1 cellular context compared by ENCODE assay signal in the genomic region with DNA sequence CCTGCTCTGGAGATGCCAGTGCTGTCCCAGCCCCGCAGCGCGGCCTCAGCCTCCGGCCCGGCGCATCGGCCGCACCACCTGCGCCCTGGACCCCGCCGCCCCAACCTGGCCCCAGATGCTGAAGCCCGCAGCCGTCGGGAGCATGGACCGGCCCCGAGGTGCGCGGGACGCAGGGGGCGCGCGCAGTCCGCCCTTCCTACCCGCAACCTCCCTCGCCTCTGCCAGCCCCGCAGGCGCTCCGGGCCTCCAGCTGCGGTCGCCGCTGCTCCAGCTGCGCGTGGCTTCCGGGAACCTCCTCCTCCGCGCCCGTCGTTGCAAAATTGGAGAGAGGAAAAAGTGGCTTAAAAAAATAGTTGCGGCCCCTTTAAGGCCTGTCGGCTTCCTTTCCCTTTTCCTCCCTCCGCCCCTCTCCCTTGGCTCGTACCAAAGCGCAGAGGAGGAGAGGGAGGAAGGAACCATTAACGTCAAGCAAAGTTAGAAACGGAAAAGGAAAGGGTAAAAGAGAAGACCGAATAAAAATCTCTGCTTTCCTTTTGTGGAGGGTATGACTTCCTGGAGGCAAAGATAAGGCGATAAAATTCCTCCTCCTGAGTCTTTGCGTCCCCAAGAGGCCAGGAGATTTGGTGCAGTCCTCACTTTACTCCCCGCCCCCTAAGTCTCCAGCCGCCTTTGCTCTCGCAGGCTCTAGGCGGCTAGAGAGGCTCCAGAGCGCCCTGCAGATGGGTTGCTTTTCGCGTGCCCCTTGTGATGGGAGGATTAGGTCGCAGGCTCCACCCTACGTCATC.
A peak's percentile ranks its signal among the peaks of the same experiment; 100 is the strongest.
TF ChIP-seq lines count a peak whose summit lies in the region.

A gene with protein sequence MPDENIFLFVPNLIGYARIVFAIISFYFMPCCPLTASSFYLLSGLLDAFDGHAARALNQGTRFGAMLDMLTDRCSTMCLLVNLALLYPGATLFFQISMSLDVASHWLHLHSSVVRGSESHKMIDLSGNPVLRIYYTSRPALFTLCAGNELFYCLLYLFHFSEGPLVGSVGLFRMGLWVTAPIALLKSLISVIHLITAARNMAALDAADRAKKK (minus strand): TSS at position 343 of the 785 bp plus-strand sequence. CDS start 369 bp downstream, outside the sequence.

TF ChIP-seq in liver, 16 proteins besides CTCF, POLR2A, EP300 and RAD21 (continued from another document):
- TF ChIP-seq, protein P1, sequence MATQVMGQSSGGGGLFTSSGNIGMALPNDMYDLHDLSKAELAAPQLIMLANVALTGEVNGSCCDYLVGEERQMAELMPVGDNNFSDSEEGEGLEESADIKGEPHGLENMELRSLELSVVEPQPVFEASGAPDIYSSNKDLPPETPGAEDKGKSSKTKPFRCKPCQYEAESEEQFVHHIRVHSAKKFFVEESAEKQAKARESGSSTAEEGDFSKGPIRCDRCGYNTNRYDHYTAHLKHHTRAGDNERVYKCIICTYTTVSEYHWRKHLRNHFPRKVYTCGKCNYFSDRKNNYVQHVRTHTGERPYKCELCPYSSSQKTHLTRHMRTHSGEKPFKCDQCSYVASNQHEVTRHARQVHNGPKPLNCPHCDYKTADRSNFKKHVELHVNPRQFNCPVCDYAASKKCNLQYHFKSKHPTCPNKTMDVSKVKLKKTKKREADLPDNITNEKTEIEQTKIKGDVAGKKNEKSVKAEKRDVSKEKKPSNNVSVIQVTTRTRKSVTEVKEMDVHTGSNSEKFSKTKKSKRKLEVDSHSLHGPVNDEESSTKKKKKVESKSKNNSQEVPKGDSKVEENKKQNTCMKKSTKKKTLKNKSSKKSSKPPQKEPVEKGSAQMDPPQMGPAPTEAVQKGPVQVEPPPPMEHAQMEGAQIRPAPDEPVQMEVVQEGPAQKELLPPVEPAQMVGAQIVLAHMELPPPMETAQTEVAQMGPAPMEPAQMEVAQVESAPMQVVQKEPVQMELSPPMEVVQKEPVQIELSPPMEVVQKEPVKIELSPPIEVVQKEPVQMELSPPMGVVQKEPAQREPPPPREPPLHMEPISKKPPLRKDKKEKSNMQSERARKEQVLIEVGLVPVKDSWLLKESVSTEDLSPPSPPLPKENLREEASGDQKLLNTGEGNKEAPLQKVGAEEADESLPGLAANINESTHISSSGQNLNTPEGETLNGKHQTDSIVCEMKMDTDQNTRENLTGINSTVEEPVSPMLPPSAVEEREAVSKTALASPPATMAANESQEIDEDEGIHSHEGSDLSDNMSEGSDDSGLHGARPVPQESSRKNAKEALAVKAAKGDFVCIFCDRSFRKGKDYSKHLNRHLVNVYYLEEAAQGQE (IDR thresholded peaks at IDR 0.05): peak; percentile 78
- TF ChIP-seq RXRA (IDR thresholded peaks at IDR 0.05): peak; percentile 68 to 85
- peak in 1 of 2 donors; percentile 85 for TF ChIP-seq JUND (IDR thresholded peaks at IDR 0.05)
- no peak for TF ChIP-seq ATF3 (IDR thresholded peaks at IDR 0.05)
- TF ChIP-seq MAX (IDR thresholded peaks at IDR 0.05): peak; percentile 97
- peak; percentile 90 for TF ChIP-seq SP1 (IDR thresholded peaks at IDR 0.05)
- TF ChIP-seq EGR1 (IDR thresholded peaks at IDR 0.05; ENCODE audit: low read depth in 2 of 2): peak; percentile 45 to 77
- no peak for TF ChIP-seq FOXA2 (IDR thresholded peaks at IDR 0.05)
- peak; percentile 92 for TF ChIP-seq TAF1 (conservative IDR thresholded peaks at IDR 0.05)
- TF ChIP-seq HNF4A (conservative IDR thresholded peaks at IDR 0.05): peak; percentile 44 to 73
